21 cellular contexts compared by ENCODE assay signal in genomic region chr2:122328811-122329210, GRCh38.
DNase-seq lines count a peak whose midpoint lies in the region; ATAC-seq and TF ChIP-seq lines count a peak whose summit lies in the region.
"Had no signal": no experiment of that assay in that cellular context is flagged by ENCODE, and none has a peak within 500 bp of the region (broad histone marks: within the 10 kb centered on the region; RNA-seq: fewer than 3 reads in every experiment).

No MANE protein-coding gene starts in this region.

- intact Hi-C loops in A673 (cut with micrococcal nuclease; ENCODE audit: unreplicated experiment) = loop anchor here (5.0 to 10.0 kb wide), 2 partner anchors 137 to 514 kb away; no protein-coding TSS in a partner anchor
- intact Hi-C loops in mammary epithelial cell (cut with micrococcal nuclease) = no loop called here

- no peaks in the 10 kb centered on the region for H3K36me3 ChIP-seq in A673 (ENCODE audit: insufficient read depth, low read length, poor library complexity, severe bottlenecking)
- no peaks in the 10 kb centered on the region for H3K36me3 ChIP-seq in GM23248 (ENCODE audit: low read depth)
- no peaks in the 10 kb centered on the region for H3K36me3 ChIP-seq in mammary epithelial cell (ENCODE audit: insufficient read depth, low read length)
- H3K36me3 ChIP-seq: BE2C, HAP-1 had no signal

- H3K4me3 ChIP-seq in A673 (ENCODE audit: low read depth, low read length, poor library complexity, severe bottlenecking) (no peak overlapping the region), GM23248 (no peak overlapping the region), mammary epithelial cell (replicated peaks in 1 of 3; ENCODE audit: insufficient read depth in 1 of 3, low read depth in 2 of 3, low read length in 3 of 3) (no peak overlapping the region), fibroblast of pulmonary artery (replicated peaks; ENCODE audit: low read depth, low read length) (no peak overlapping the region)
- H3K4me3 ChIP-seq: HAP-1 had no signal

- DNase-seq in A673 (ENCODE audit: low spot score) (peak; percentile 28), GM23248 (peak; percentile 18), mammary epithelial cell (peak; percentile 14), fibroblast of pulmonary artery (ENCODE audit: low read depth) (peak; percentile 13), NCI-H1417 treated with DMSO at 0.1 percent for 48 hours (lab: John Stamatoyannopoulos, UW) (no peak)
- DNase-seq in effector CD4-positive, alpha-beta T cell = no peak
- DNase-seq: 8988T; BE2C; C1 segment of cervical spinal cord; CD4-positive, CD25-positive, alpha-beta regulatory T cell; CD8-positive, alpha-beta memory T cell; COR-L47; DMS 273 treated with DMSO at 0.1 percent for 48 hours; DMS53; DND-41; EL; KBM-7 had no signal

- BruUV-seq in A673 (replicated peaks; lab: Mats Ljungman, UMichigan) (no TSS peak), mammary epithelial cell (replicated peaks; lab: Mats Ljungman, UMichigan) (no TSS peak)

- no peaks in the 10 kb centered on the region for H4K20me1 ChIP-seq in GM23248 (ENCODE audit: insufficient read depth)
- H4K20me1 ChIP-seq in mammary epithelial cell (ENCODE audit: insufficient read depth, low read length) = no peaks in the 10 kb centered on the region

- H2AFZ ChIP-seq in GM23248 (no peak overlapping the region), mammary epithelial cell (ENCODE audit: low read depth, low read length) (no peak overlapping the region)

- H3K9ac ChIP-seq in GM23248 = no peak overlapping the region
- no peak overlapping the region for H3K9ac ChIP-seq in mammary epithelial cell (ENCODE audit: insufficient read depth, low read length)

- no peaks in the 10 kb centered on the region for H3K9me2 ChIP-seq in GM23248 (ENCODE audit: insufficient read depth)

- POLR2A ChIA-PET in A673 (lab: Charles Lee; ENCODE audit: low non-redundant PET) = no interaction called here

- dilution Hi-C loops in mammary epithelial cell (cut with HindIII; ENCODE audit: low sequenced_read_pairs) = no loop called here

- CTCF ChIA-PET in A673 (lab: Charles Lee) = no interaction called here
- CTCF ChIA-PET in mammary epithelial cell (lab: Charles Lee; ENCODE audit: low non-redundant PET) = interaction anchor here (0.6 kb wide), 2 partner anchors 384 to 897 kb away, joined by 3 read pairs; no protein-coding TSS in a partner anchor

- no peak overlapping the region for H3K4me2 ChIP-seq in GM23248 (ENCODE audit: unreplicated experiment)
- no peak overlapping the region for H3K4me2 ChIP-seq in mammary epithelial cell (ENCODE audit: insufficient read depth, low read depth, low read length)

- no peaks in the 10 kb centered on the region for H3K27me3 ChIP-seq in A673 (replicated peaks; ENCODE audit: insufficient read depth, low read depth, low read length, poor library complexity)
- no peaks in the 10 kb centered on the region for H3K27me3 ChIP-seq in GM23248 (replicated peaks; ENCODE audit: insufficient read depth)
- peaks cover 1% of the 10 kb centered on the region for H3K27me3 ChIP-seq in mammary epithelial cell (ENCODE audit: insufficient read depth, low read length)
- H3K27me3 ChIP-seq: BE2C had no signal

- TF ChIP-seq CTCF in A673 (conservative IDR thresholded peaks at IDR 0.05; ENCODE audit: low read depth, low read length) (no peak), mammary epithelial cell (conservative IDR thresholded peaks at IDR 0.05 in 1 of 2, IDR thresholded peaks at IDR 0.05 in 1 of 2; ENCODE audit: extremely low read depth in 1 of 2, insufficient read depth in 1 of 2, low read depth in 1 of 2, low read length in 2 of 2) (no peak), fibroblast of pulmonary artery (IDR thresholded peaks at IDR 0.05; ENCODE audit: low read length, missing control alignments) (no peak)

- no peak for ATAC-seq in GM18498 (IDR thresholded peaks at IDR 0.05; ENCODE audit: unreplicated experiment)
- ATAC-seq in GM21367 (IDR thresholded peaks at IDR 0.05; ENCODE audit: unreplicated experiment) = no peak
- ATAC-seq: HepG2 had no signal

- H3K9me3 ChIP-seq in A673 (ENCODE audit: low read depth, low read length, poor library complexity, severe bottlenecking) (no peaks in the 10 kb centered on the region), GM23248 (ENCODE audit: low read depth) (no peaks in the 10 kb centered on the region), mammary epithelial cell (replicated peaks; ENCODE audit: insufficient read depth, low read length) (no peaks in the 10 kb centered on the region)
- H3K9me3 ChIP-seq: BE2C, HAP-1 had no signal

- H3K79me2 ChIP-seq in GM23248 (ENCODE audit: insufficient read depth) (no peaks in the 10 kb centered on the region), mammary epithelial cell (ENCODE audit: insufficient read depth, low read length) (no peaks in the 10 kb centered on the region)

- 12 to 16% methylated on average over 4 of the region's 4 CpGs for WGBS in GM23248 (ENCODE audit: low coverage in 1 of 2, low lambda C conversion rate in 2 of 2, missing lambda C conversion rate in 2 of 2), 2 experiments
- WGBS in mammary epithelial cell (ENCODE audit: low coverage, missing lambda C conversion rate) = 27% methylated on average over 4 of the region's 4 CpGs

- H3K4me1 ChIP-seq in A673 (ENCODE audit: insufficient read depth, low read length, poor library complexity, severe bottlenecking) (peaks cover 16% of the 10 kb centered on the region), GM23248 (ENCODE audit: insufficient read depth) (peaks cover 11% of the 10 kb centered on the region), mammary epithelial cell (ENCODE audit: insufficient read depth, low read length) (no peaks in the 10 kb centered on the region)
- H3K4me1 ChIP-seq: BE2C, HAP-1 had no signal

- in situ Hi-C loops in GM23248 (cut with MboI) = no loop called here
- in situ Hi-C loops in mammary epithelial cell (cut with MboI; ENCODE audit: low sequenced_read_pairs in 2 of 2) = no loop called here

- no peak overlapping the region for H3K27ac ChIP-seq in A673 (ENCODE audit: low read depth, low read length, poor library complexity, severe bottlenecking)
- H3K27ac ChIP-seq in GM23248 = 0 out of 2 replicates have a peak overlapping the region, but pooled peaks have one; percentile 2
- H3K27ac ChIP-seq in mammary epithelial cell (ENCODE audit: insufficient read depth, low read depth, low read length) = no peak overlapping the region

- H3F3A ChIP-seq in GM23248 (ENCODE audit: insufficient read depth) = no peaks in the 10 kb centered on the region

Comparison
In these comparisons a context has a peak if more than half of its experiments do, and no peak if none do; other contexts are left out.
1. DNase-seq: peak in A673 (single experiment), GM23248 (single experiment), mammary epithelial cell (single experiment) and fibroblast of pulmonary artery (single experiment); none in effector CD4-positive, alpha-beta T cell (single experiment) and NCI-H1417 treated with DMSO at 0.1 percent for 48 hours (single experiment).